In the genomic region with DNA sequence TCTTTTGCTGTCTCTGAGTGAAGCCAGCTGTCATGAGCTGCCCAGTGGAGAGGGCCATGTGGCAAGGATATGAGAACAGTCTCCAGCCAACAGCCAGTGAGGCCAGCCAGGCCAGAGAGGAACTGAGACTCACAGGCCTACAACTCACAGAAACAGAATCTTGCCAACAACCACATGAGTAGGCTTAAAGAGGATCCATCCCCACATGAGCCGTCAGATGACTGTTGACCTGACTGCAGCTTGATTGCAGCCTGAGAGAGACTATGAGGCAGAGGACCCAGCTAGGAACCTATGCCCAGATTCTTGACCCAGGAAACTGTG, we compare ENCODE assay signal across 12 cellular contexts.
DNase-seq lines count a peak whose midpoint lies in the region; ATAC-seq and TF ChIP-seq lines count a peak whose summit lies in the region.
"Had no signal": no experiment of that assay in that cellular context is flagged by ENCODE, and none has a peak within 500 bp of the region (broad histone marks: within the 10 kb centered on the region; RNA-seq: fewer than 3 reads in every experiment).

No MANE protein-coding gene starts in this region.

- no peak overlapping the region for H2AFZ ChIP-seq in SK-N-SH (ENCODE audit: low read depth)

- H3K9ac ChIP-seq in SK-N-SH (no peak overlapping the region), endodermal cell (ENCODE audit: extremely low read depth, low read length, poor library complexity, severe bottlenecking) (peak overlapping the region; percentile 31)

- H3K27me3 Mint-ChIP-seq in endodermal cell (ENCODE audit: insufficient read depth), result no peaks in the 10 kb centered on the region

- peaks cover 12% of the 10 kb centered on the region for H3F3A ChIP-seq in SK-N-SH (replicated peaks; ENCODE audit: insufficient read depth)

- H3K27ac ChIP-seq in SK-N-SH (ENCODE audit: low read depth in 2 of 2, low read length in 1 of 2), result no peak overlapping the region
- no peak overlapping the region for H3K27ac ChIP-seq in endodermal cell (ENCODE audit: low read depth, low read length)
- peak overlapping the region in 3 of 4 donors; percentile 8 to 58 (median 29) for H3K27ac ChIP-seq in upper lobe of left lung
- no peak overlapping the region for H3K27ac ChIP-seq in esophagus squamous epithelium

- no peaks in the 10 kb centered on the region for H3K9me3 Mint-ChIP-seq in endodermal cell
- H3K9me3 Mint-ChIP-seq: neural crest cell; stimulated activated naive CD8-positive, alpha-beta T cell treated with anti-CD3 and anti-CD28 coated beads, Interleukin-15, amount 100 ng/mL, for 72 hours had no signal

- WGBS in SK-N-SH (ENCODE audit: low lambda C conversion rate), result 100% methylated on average over 1 of the region's 1 CpG
- 96 to 100% methylated on average over 1 of the region's 1 CpG for WGBS in endodermal cell (ENCODE audit: insufficient coverage in 1 of 2, insufficient read length in 1 of 2), 2 experiments
- WGBS in upper lobe of left lung, 2 donors, result 44 to 67% methylated on average over 1 of the region's 1 CpG
- 71 to 89% methylated on average over 1 of the region's 1 CpG for WGBS in esophagus squamous epithelium, 2 donors

- POLR2A ChIA-PET in SK-N-SH (lab: Yijun Ruan, JAX), result no interaction called here

- no peak for TF ChIP-seq RAD21 in SK-N-SH (IDR thresholded peaks at IDR 0.05; ENCODE audit: low read length)

- H3K4me1 ChIP-seq in SK-N-SH (ENCODE audit: control insufficient read depth in 1 of 2, insufficient read depth in 2 of 2, low read depth in 1 of 2, low read length in 1 of 2) (peaks cover under 1 to 22% of the 10 kb centered on the region in 2 experiments; a peak in 3 of 4 replicates), endodermal cell (ENCODE audit: control insufficient read depth, insufficient read depth, low read length) (peaks cover 12% of the 10 kb centered on the region), upper lobe of left lung (peaks cover 11 to 40% (median 18%) of the 10 kb centered on the region in 4 donors), esophagus squamous epithelium (peaks cover 0 to 10% (median 0%) of the 10 kb centered on the region in 3 donors)

- H3K36me3 ChIP-seq in SK-N-SH (replicated peaks in 1 of 2; ENCODE audit: control insufficient read depth in 1 of 2, insufficient read depth in 2 of 2, low read length in 1 of 2) (no peaks in the 10 kb centered on the region), endodermal cell (ENCODE audit: control insufficient read depth, insufficient read depth, low read length) (no peaks in the 10 kb centered on the region), upper lobe of left lung (no peaks in the 10 kb centered on the region), esophagus squamous epithelium (no peaks in the 10 kb centered on the region)
- H3K36me3 ChIP-seq: ascending aorta had no signal

- intact Hi-C loops in esophagus squamous epithelium (cut with DNase I), result no loop called here

- no peak overlapping the region for H3K4me2 ChIP-seq in SK-N-SH

- CTCF ChIA-PET in SK-N-SH (lab: Yijun Ruan, JAX), result interaction anchor here (1.7 to 7.4 kb wide), 4 partner anchors 10 to 62 kb away, joined by 4 to 72 read pairs (median 7); no protein-coding TSS in a partner anchor

- DNase-seq in SK-N-SH (no peak), endodermal cell (no peak), medulla oblongata (ENCODE audit: extremely low spot score) (peak; percentile 69), upper lobe of left lung (peak in 1 of 2 donors; percentile 66), esophagus squamous epithelium (lab: John Stamatoyannopoulos, UW) (no peak), NCI-H2029 (lab: John Stamatoyannopoulos, UW) (no peak)
- DNase-seq: 8988T; stimulated activated naive CD8-positive, alpha-beta T cell treated with anti-CD3 and anti-CD28 coated beads, Interleukin-15, amount 100 ng/mL, for 72 hours had no signal

- H3K4me3 Mint-ChIP-seq in endodermal cell, result no peak overlapping the region
- H3K4me3 Mint-ChIP-seq: neural crest cell; stimulated activated naive CD8-positive, alpha-beta T cell treated with anti-CD3 and anti-CD28 coated beads, Interleukin-15, amount 100 ng/mL, for 72 hours had no signal

- H3K36me3 Mint-ChIP-seq in endodermal cell (ENCODE audit: low read depth), result no peaks in the 10 kb centered on the region

- H3K9me3 ChIP-seq in SK-N-SH (no peaks in the 10 kb centered on the region), endodermal cell (ENCODE audit: control insufficient read depth, low read length) (peaks cover 5% of the 10 kb centered on the region), upper lobe of left lung (no peaks in the 10 kb centered on the region), esophagus squamous epithelium (no peaks in the 10 kb centered on the region)
- H3K9me3 ChIP-seq: ascending aorta had no signal

- no peaks in the 10 kb centered on the region for H4K20me1 ChIP-seq in SK-N-SH (ENCODE audit: insufficient read depth)

- TF ChIP-seq POLR2A in upper lobe of left lung (IDR thresholded peaks at IDR 0.05) (peak in 1 of 4 donors; percentile 22), GM18505 (IDR thresholded peaks at IDR 0.05; ENCODE audit: borderline replicate concordance, extremely low read depth, insufficient read depth, insufficient read length) (no peak), esophagus squamous epithelium (IDR thresholded peaks at IDR 0.05) (no peak)

- peak; percentile 6; the same call in 2 of the 3 replicates for ATAC-seq in SK-N-SH treated with all-trans-retinoic acid at 6 μM for 48 hours
- peak; percentile 17 to 63 for ATAC-seq in upper lobe of left lung (ENCODE audit: low FRiP score in 2 of 2)
- ATAC-seq in GM18505 (IDR thresholded peaks at IDR 0.05; ENCODE audit: unreplicated experiment), result no peak
- ATAC-seq: stimulated activated naive CD8-positive, alpha-beta T cell treated with anti-CD3 and anti-CD28 coated beads, Interleukin-15, amount 100 ng/mL, for 72 hours had no signal

- no peak for TF ChIP-seq EP300 in SK-N-SH (IDR thresholded peaks at IDR 0.05; ENCODE audit: borderline replicate concordance in 1 of 2, low read depth in 1 of 2, low read length in 1 of 2)
- no peak for TF ChIP-seq EP300 in upper lobe of left lung (IDR thresholded peaks at IDR 0.05)

- TF ChIP-seq CTCF in SK-N-SH (IDR thresholded peaks at IDR 0.05) (no peak), endodermal cell (conservative IDR thresholded peaks at IDR 0.05) (no peak), upper lobe of left lung (IDR thresholded peaks at IDR 0.05) (no peak), esophagus squamous epithelium (IDR thresholded peaks at IDR 0.05) (no peak)

- H3K79me2 ChIP-seq in SK-N-SH (ENCODE audit: insufficient read depth), result no peaks in the 10 kb centered on the region

- H3K27me3 ChIP-seq in SK-N-SH (ENCODE audit: insufficient read depth), result no peaks in the 10 kb centered on the region
- H3K27me3 ChIP-seq in endodermal cell (ENCODE audit: control insufficient read depth, insufficient read depth, low read length, poor library complexity, severe bottlenecking), result no peaks in the 10 kb centered on the region
- H3K27me3 ChIP-seq in upper lobe of left lung, result no peaks in the 10 kb centered on the region
- H3K27me3 ChIP-seq in esophagus squamous epithelium, result no peaks in the 10 kb centered on the region
- H3K27me3 ChIP-seq: ascending aorta had no signal

- no peaks in the 10 kb centered on the region for H3K9me2 ChIP-seq in SK-N-SH

- H3K27ac Mint-ChIP-seq in endodermal cell, result peak overlapping the region; percentile 97
- H3K27ac Mint-ChIP-seq: stimulated activated naive CD8-positive, alpha-beta T cell treated with anti-CD3 and anti-CD28 coated beads, Interleukin-15, amount 100 ng/mL, for 72 hours had no signal

- H3K4me3 ChIP-seq in SK-N-SH (ENCODE audit: low read depth in 2 of 2, low read length in 1 of 2) (no peak overlapping the region), endodermal cell (ENCODE audit: low read length) (peak overlapping the region; percentile 14), upper lobe of left lung (no peak overlapping the region), esophagus squamous epithelium (no peak overlapping the region)
- H3K4me3 ChIP-seq: ascending aorta had no signal

- peaks cover 19% of the 10 kb centered on the region for H3K4me1 Mint-ChIP-seq in endodermal cell
- H3K4me1 Mint-ChIP-seq: stimulated activated naive CD8-positive, alpha-beta T cell treated with anti-CD3 and anti-CD28 coated beads, Interleukin-15, amount 100 ng/mL, for 72 hours had no signal

TF ChIP-seq in SK-N-SH treated with all-trans-retinoic acid at 6 μM for 48 hours, 23 proteins besides CTCF, POLR2A, EP300 and RAD21 (continues in another document):
- no peak for TF ChIP-seq ARNTL (CRISPR knock-in tag; IDR thresholded peaks at IDR 0.05; ENCODE audit: borderline replicate concordance, low read depth)
- TF ChIP-seq, protein P1, sequence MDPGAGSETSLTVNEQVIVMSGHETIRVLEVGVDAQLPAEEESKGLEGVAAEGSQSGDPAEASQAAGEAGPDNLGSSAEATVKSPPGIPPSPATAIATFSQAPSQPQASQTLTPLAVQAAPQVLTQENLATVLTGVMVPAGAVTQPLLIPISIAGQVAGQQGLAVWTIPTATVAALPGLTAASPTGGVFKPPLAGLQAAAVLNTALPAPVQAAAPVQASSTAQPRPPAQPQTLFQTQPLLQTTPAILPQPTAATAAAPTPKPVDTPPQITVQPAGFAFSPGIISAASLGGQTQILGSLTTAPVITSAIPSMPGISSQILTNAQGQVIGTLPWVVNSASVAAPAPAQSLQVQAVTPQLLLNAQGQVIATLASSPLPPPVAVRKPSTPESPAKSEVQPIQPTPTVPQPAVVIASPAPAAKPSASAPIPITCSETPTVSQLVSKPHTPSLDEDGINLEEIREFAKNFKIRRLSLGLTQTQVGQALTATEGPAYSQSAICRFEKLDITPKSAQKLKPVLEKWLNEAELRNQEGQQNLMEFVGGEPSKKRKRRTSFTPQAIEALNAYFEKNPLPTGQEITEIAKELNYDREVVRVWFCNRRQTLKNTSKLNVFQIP (CRISPR knock-in tag; IDR thresholded peaks at IDR 0.05; ENCODE audit: borderline replicate concordance, low read depth), result no peak

TF ChIP-seq in SK-N-SH, 30 proteins besides CTCF, POLR2A, EP300 and RAD21 (continues in another document):
- TF ChIP-seq, protein P2, sequence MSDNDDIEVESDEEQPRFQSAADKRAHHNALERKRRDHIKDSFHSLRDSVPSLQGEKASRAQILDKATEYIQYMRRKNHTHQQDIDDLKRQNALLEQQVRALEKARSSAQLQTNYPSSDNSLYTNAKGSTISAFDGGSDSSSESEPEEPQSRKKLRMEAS (IDR thresholded peaks at IDR 0.05; ENCODE audit: low read depth), result no peak

Comparison
In these comparisons a context has a peak if more than half of its experiments do, and no peak if none do; other contexts are left out.
1. H3K27ac ChIP-seq: peak in upper lobe of left lung (3 of 4); none in SK-N-SH (0 of 2), endodermal cell (single experiment) and esophagus squamous epithelium (0 of 4).